Comparison of ENCODE assay signal across 22 cellular contexts in genomic region chr14:93018401-93018800, GRCh38.
DNase-seq lines count a peak whose midpoint lies in the region; ATAC-seq and TF ChIP-seq lines count a peak whose summit lies in the region.
"Had no signal": no experiment of that assay in that cellular context is flagged by ENCODE, and none has a peak within 500 bp of the region (broad histone marks: within the 10 kb centered on the region; RNA-seq: fewer than 3 reads in every experiment).

No MANE protein-coding gene starts in this region.

- no peak overlapping the region for H2BK5ac ChIP-seq in H9 (ENCODE audit: insufficient read length, low read length)

- H3K9me3 ChIP-seq in H9 (ENCODE audit: control insufficient read depth, low read depth, low read length) (no peaks in the 10 kb centered on the region), hepatocyte (ENCODE audit: low read depth) (no peaks in the 10 kb centered on the region)
- H3K9me3 ChIP-seq: adrenal gland, heart left ventricle, neutrophil, SJCRH30, testis had no signal

- no peaks in the 10 kb centered on the region for H3K9me2 ChIP-seq in hepatocyte (replicated peaks; ENCODE audit: insufficient read depth)

- no peak overlapping the region for H3K4me3 ChIP-seq in hepatocyte
- H3K4me3 ChIP-seq: adrenal gland, heart left ventricle, SJCRH30, testis had no signal

- H3K23me2 ChIP-seq in H9 (ENCODE audit: insufficient read length, low read depth, low read length, poor library complexity, severe bottlenecking): no peaks in the 10 kb centered on the region

- H3K14ac ChIP-seq in H9 (ENCODE audit: insufficient read depth, low read length): peak overlapping the region; percentile 60

- peak overlapping the region; percentile 22 for H3K18ac ChIP-seq in H9 (ENCODE audit: insufficient read length, low read depth, low read length)

- no peak overlapping the region for H2AFZ ChIP-seq in H9 (ENCODE audit: low read length)
- H2AFZ ChIP-seq in hepatocyte: no peak overlapping the region

- no peaks in the 10 kb centered on the region for H3K9me3 Mint-ChIP-seq in H9
- H3K9me3 Mint-ChIP-seq in stimulated activated memory B cell treated with anti-CD40 and anti-IgM and Interleukin-4, amounts not matched to agents 10 μg/mL and 1 μg/mL and 100 μg/mL, for 72 hours: no peaks in the 10 kb centered on the region

- H3K4me3 Mint-ChIP-seq in H9: no peak overlapping the region
- no peak overlapping the region for H3K4me3 Mint-ChIP-seq in stimulated activated memory B cell treated with anti-CD40 and anti-IgM and Interleukin-4, amounts not matched to agents 10 μg/mL and 1 μg/mL and 100 μg/mL, for 72 hours
- H3K4me3 Mint-ChIP-seq: B cell had no signal

- no peak overlapping the region for H3T11ph ChIP-seq in H9 (ENCODE audit: low read length)

- H3K79me2 ChIP-seq in H9 (ENCODE audit: insufficient read depth, low read length) (no peaks in the 10 kb centered on the region), hepatocyte (peaks cover 56% of the 10 kb centered on the region)

- no peak overlapping the region for H2BK20ac ChIP-seq in H9 (ENCODE audit: low read depth, low read length, poor library complexity, severe bottlenecking)

- no peak overlapping the region for H3K23ac ChIP-seq in H9 (ENCODE audit: insufficient read length, low read depth, low read length)

- H3K56ac ChIP-seq in H9 (ENCODE audit: insufficient read length, low read depth, low read length): no peak overlapping the region

- no peak overlapping the region for H4K5ac ChIP-seq in H9 (ENCODE audit: insufficient read length, low read depth, low read length)

- no peak for TF ChIP-seq CTCF in H9 (conservative IDR thresholded peaks at IDR 0.05)
- no peak for TF ChIP-seq CTCF in hepatocyte (IDR thresholded peaks at IDR 0.05; ENCODE audit: poor library complexity)

- H4K8ac ChIP-seq in H9 (replicated peaks; ENCODE audit: insufficient read length, low read depth, low read length): no peak overlapping the region

- H2BK15ac ChIP-seq in H9 (ENCODE audit: low read depth, low read length): no peak overlapping the region

- H3K4me1 ChIP-seq in H9 (ENCODE audit: insufficient read depth, low read length) (no peaks in the 10 kb centered on the region; the same call in 1 of the 2 replicates), hepatocyte (ENCODE audit: insufficient read depth) (peaks cover 30% of the 10 kb centered on the region)

- H3K27ac ChIP-seq in H9 (ENCODE audit: insufficient read length, low read depth, low read length) (no peak overlapping the region), caudate nucleus (ENCODE audit: low read depth, low read length) (peak overlapping the region; percentile 95), hepatocyte (peak overlapping the region; percentile 61)
- H3K27ac ChIP-seq: epithelial cell of prostate, HL-60, neutrophil had no signal

- no peak overlapping the region for H2BK12ac ChIP-seq in H9 (ENCODE audit: insufficient read length, low read depth, low read length)

- no peak overlapping the region for H4K91ac ChIP-seq in H9 (ENCODE audit: insufficient read length, low read depth, low read length)

- H2BK120ac ChIP-seq in H9 (ENCODE audit: low read depth, low read length, poor library complexity, severe bottlenecking): no peak overlapping the region

- no peaks in the 10 kb centered on the region for H4K20me1 ChIP-seq in H9 (ENCODE audit: control insufficient read depth, insufficient read depth, insufficient read length)
- H4K20me1 ChIP-seq in hepatocyte (ENCODE audit: insufficient read depth, poor library complexity, severe bottlenecking): no peaks in the 10 kb centered on the region

- peak overlapping the region; percentile 46 to 82 (median 55); a peak in 3 of 7 replicates for H3K27ac Mint-ChIP-seq in H9
- peak overlapping the region; percentile 60 for H3K27ac Mint-ChIP-seq in stimulated activated memory B cell treated with anti-CD40 and anti-IgM and Interleukin-4, amounts not matched to agents 10 μg/mL and 1 μg/mL and 100 μg/mL, for 72 hours
- H3K27ac Mint-ChIP-seq: B cell had no signal

- DNase-seq in H9 (no peak), caudate nucleus (lab: John Stamatoyannopoulos, UW) (no peak), hepatocyte (ENCODE audit: low spot score) (no peak), left lobe of liver (ENCODE audit: low spot score) (no peak), epidermal melanocyte (ENCODE audit: insufficient read length, low spot score) (no peak), NCI-H82 treated with DMSO at 0.1 percent for 48 hours (lab: John Stamatoyannopoulos, UW; ENCODE audit: unreplicated experiment) (no peak)
- DNase-seq: activated CD4-positive, CD25-positive, alpha-beta regulatory T cell; adrenal gland; heart left ventricle; mesendoderm; NCI-H1092; NCI-H2081 treated with DMSO at 0.1 percent for 48 hours; NCI-H69; SJCRH30; T-helper 2 cell; testis had no signal

- H3K4me2 ChIP-seq in H9 (ENCODE audit: insufficient read depth, insufficient read length, low read length) (no peak overlapping the region), hepatocyte (no peak overlapping the region)

- no peak overlapping the region for H3K9ac ChIP-seq in H9 (ENCODE audit: extremely low read depth, insufficient read length, low read length)

- no peak for ATAC-seq in stimulated activated memory B cell treated with anti-CD40 and anti-IgM and Interleukin-4, amounts not matched to agents 10 μg/mL and 1 μg/mL and 100 μg/mL, for 72 hours
- ATAC-seq in HG03565 (IDR thresholded peaks at IDR 0.05; ENCODE audit: unreplicated experiment): no peak
- ATAC-seq in left lobe of liver: no peak

- no CpG with 5 or more reads among the region's 8 CpGs for WGBS in H9 (ENCODE audit: extremely low coverage, insufficient read length, low lambda C conversion rate)
- WGBS in hepatocyte (ENCODE audit: low lambda C conversion rate, missing lambda C conversion rate): 91% methylated on average over 8 of the region's 8 CpGs

- H3K79me1 ChIP-seq in H9 (ENCODE audit: insufficient read depth, low read depth, low read length, poor library complexity, severe bottlenecking): no peaks in the 10 kb centered on the region

- H3K4me1 Mint-ChIP-seq in H9: peaks cover 41 to 44% of the 10 kb centered on the region in 2 experiments
- H3K4me1 Mint-ChIP-seq in stimulated activated memory B cell treated with anti-CD40 and anti-IgM and Interleukin-4, amounts not matched to agents 10 μg/mL and 1 μg/mL and 100 μg/mL, for 72 hours: peaks cover 65% of the 10 kb centered on the region

- no peaks in the 10 kb centered on the region for H3K27me3 Mint-ChIP-seq in H9 (ENCODE audit: low read depth)
- no peaks in the 10 kb centered on the region for H3K27me3 Mint-ChIP-seq in stimulated activated memory B cell treated with anti-CD40 and anti-IgM and Interleukin-4, amounts not matched to agents 10 μg/mL and 1 μg/mL and 100 μg/mL, for 72 hours
- H3K27me3 Mint-ChIP-seq: B cell had no signal

- H3K36me3 Mint-ChIP-seq in H9 (ENCODE audit: insufficient read depth in 1 of 3, low read depth in 3 of 3): peaks cover 6 to 14% (median 12%) of the 10 kb centered on the region in 3 experiments
- H3K36me3 Mint-ChIP-seq in stimulated activated memory B cell treated with anti-CD40 and anti-IgM and Interleukin-4, amounts not matched to agents 10 μg/mL and 1 μg/mL and 100 μg/mL, for 72 hours: peaks cover 40% of the 10 kb centered on the region

- H3K27me3 ChIP-seq in H9 (ENCODE audit: insufficient read depth, low read length): no peaks in the 10 kb centered on the region
- H3K27me3 ChIP-seq in hepatocyte: no peaks in the 10 kb centered on the region
- H3K27me3 ChIP-seq: adrenal gland, heart left ventricle, neutrophil, SJCRH30, testis had no signal

- H3K36me3 ChIP-seq in hepatocyte (replicated peaks; ENCODE audit: insufficient read depth, low read depth): no peaks in the 10 kb centered on the region
- H3K36me3 ChIP-seq: adrenal gland, SJCRH30 had no signal

- H2AK5ac ChIP-seq in H9 (ENCODE audit: insufficient read length, low read length): no peak overlapping the region

- H3K4ac ChIP-seq in H9 (ENCODE audit: low read depth, low read length): no peak overlapping the region
